Comparison of ENCODE assay signal across 18 cellular contexts in the genomic region with DNA sequence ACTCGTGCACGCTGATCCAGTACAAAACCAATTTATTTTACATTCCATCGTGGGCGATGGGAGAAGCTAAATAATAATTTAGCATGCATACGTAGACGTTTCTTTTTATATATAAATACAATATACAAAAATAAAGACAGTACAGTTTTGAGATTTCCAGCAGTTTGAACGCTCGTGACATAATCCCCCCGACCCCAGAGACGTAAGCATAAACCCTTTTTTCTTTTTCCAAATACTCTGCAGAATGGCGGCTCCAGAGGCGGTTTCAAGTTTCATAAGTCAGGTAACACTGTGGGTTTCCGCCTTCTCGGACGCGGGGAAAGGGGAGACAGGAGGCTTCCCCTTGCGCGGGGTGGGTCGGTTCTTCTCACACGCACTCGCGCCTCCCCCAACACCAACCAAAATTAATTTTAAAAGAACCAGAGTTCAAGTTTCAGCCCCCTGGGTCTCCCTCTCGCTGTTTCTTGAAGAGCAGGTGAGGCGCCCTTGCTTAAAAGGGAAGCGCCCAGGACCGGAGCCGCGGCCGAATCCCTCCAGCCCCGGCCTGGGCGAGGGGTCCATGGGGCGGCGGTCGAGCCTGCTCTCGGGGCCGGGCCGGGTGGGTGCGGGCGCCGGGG. TPM values are rescaled to one million over a fixed set of nuclear protein-coding genes. Genes with fewer than 3 reads are reported as not detected.
DNase-seq lines count a peak whose midpoint lies in the region; ATAC-seq, FAIRE-seq and TF ChIP-seq lines count a peak whose summit lies in the region.
"Had no signal": no experiment of that assay in that cellular context is flagged by ENCODE, and none has a peak within 500 bp of the region (broad histone marks: within the 10 kb centered on the region; RNA-seq: fewer than 3 reads in every experiment).

No MANE protein-coding gene starts in this region.

- H2BK120ac ChIP-seq in H1 (replicated peaks; ENCODE audit: low read depth, low read length) = no peak overlapping the region

- no peak overlapping the region for H3K23ac ChIP-seq in H1 (ENCODE audit: insufficient read length)

- H3K9me3 ChIP-seq in CD4-positive, alpha-beta memory T cell (ENCODE audit: control insufficient read depth in 1 of 2, low read length in 2 of 2) = no peaks in the 10 kb centered on the region
- no peaks in the 10 kb centered on the region for H3K9me3 ChIP-seq in H1 (ENCODE audit: insufficient read depth in 2 of 2, low read depth in 1 of 2, low read length in 1 of 2)
- no peaks in the 10 kb centered on the region for H3K9me3 ChIP-seq in neural progenitor cell (ENCODE audit: low read depth)
- H3K9me3 ChIP-seq: MG63, Peyer's patch had no signal

- POLR2A ChIA-PET in CD4-positive, alpha-beta memory T cell (lab: Charles Lee; ENCODE audit: partially characterized antibody) = no interaction called here
- POLR2A ChIA-PET in H1 (lab: Charles Lee; ENCODE audit: partially characterized antibody) = interaction anchor here (0.6 to 3.0 kb wide), 6 partner anchors 10 to 53 kb away, joined by 3 to 19 read pairs (median 4); no protein-coding TSS in a partner anchor

- H3K27ac ChIP-seq in CD4-positive, alpha-beta memory T cell (ENCODE audit: low read depth, low read length) = no peak overlapping the region
- H3K27ac ChIP-seq in H1 (ENCODE audit: low read depth, low read length) (no peak overlapping the region), neural progenitor cell (no peak overlapping the region)
- H3K27ac ChIP-seq: brain microvascular endothelial cell had no signal

- no peak overlapping the region for H2BK12ac ChIP-seq in H1 (ENCODE audit: low read depth, low read length)

- no peak overlapping the region for H2AK5ac ChIP-seq in H1 (ENCODE audit: low read depth, low read length)

- TF ChIP-seq EP300 in H1 (IDR thresholded peaks at IDR 0.05; ENCODE audit: borderline replicate concordance in 1 of 2, low read depth in 2 of 2, low read length in 2 of 2) = no peak

- peaks cover 43 to 49% of the 10 kb centered on the region in 2 donors for H3K27me3 Mint-ChIP-seq in CD4-positive, alpha-beta memory T cell
- peaks cover 79% of the 10 kb centered on the region for H3K27me3 Mint-ChIP-seq in neural progenitor cell (ENCODE audit: insufficient read depth, low read depth)
- peaks cover 67% of the 10 kb centered on the region for H3K27me3 Mint-ChIP-seq in osteocyte (ENCODE audit: unreplicated experiment)

- H4K8ac ChIP-seq in H1 (ENCODE audit: extremely low read depth, insufficient read depth, low read length) = no peak overlapping the region

- H3K4me3 Mint-ChIP-seq in CD4-positive, alpha-beta memory T cell = peak overlapping the region in 6 of 8 donors; percentile 14 to 61 (median 46)
- H3K4me3 Mint-ChIP-seq in neural progenitor cell = peak overlapping the region; percentile 4
- H3K4me3 Mint-ChIP-seq in osteocyte (ENCODE audit: unreplicated experiment) = no peak overlapping the region

- FAIRE-seq in H1 (lab: Jason Lieb, UNC) = no peak

- H2BK15ac ChIP-seq in H1 (ENCODE audit: low read length) = no peak overlapping the region

- no peak overlapping the region for H2BK5ac ChIP-seq in H1 (ENCODE audit: low read depth, low read length)

- H2BK20ac ChIP-seq in H1 (ENCODE audit: low read length) = no peak overlapping the region

- no peak overlapping the region for H3K9ac ChIP-seq in H1 (replicated peaks in 1 of 4; ENCODE audit: extremely low read depth in 1 of 4, low read depth in 3 of 4, low read length in 3 of 4)
- H3K9ac ChIP-seq in neural progenitor cell = no peak overlapping the region

- no peak overlapping the region for H3K56ac ChIP-seq in H1 (replicated peaks; ENCODE audit: insufficient read length, low read depth, low read length)

- TF ChIP-seq CTCF in H1 (IDR thresholded peaks at IDR 0.05; ENCODE audit: control extremely low read depth in 1 of 3, insufficient read depth in 1 of 3, low read depth in 1 of 3, low read length in 3 of 3) = no peak
- TF ChIP-seq CTCF in neural progenitor cell (IDR thresholded peaks at IDR 0.05) = no peak
- no peak for TF ChIP-seq CTCF in osteocyte (IDR thresholded peaks at IDR 0.05)

- CTCF ChIA-PET in CD4-positive, alpha-beta memory T cell (lab: Charles Lee; ENCODE audit: partially characterized antibody) = no interaction called here
- CTCF ChIA-PET in H1 (lab: Charles Lee; ENCODE audit: partially characterized antibody) = interaction anchor here (1.2 to 2.4 kb wide), 3 partner anchors 9 to 15 kb away, joined by 5 to 8 read pairs (median 7); no protein-coding TSS in a partner anchor

- intact Hi-C loops in CD4-positive, alpha-beta memory T cell (cut with micrococcal nuclease) = no loop called here

- H3K14ac ChIP-seq in H1 (ENCODE audit: insufficient read length) = no peak overlapping the region

- H3K18ac ChIP-seq in H1 (ENCODE audit: extremely low read depth, low read length) = no peak overlapping the region; the same call in 1 of the 2 replicates

- H3K23me2 ChIP-seq in H1 (ENCODE audit: low read depth, low read length) = peaks cover 2% of the 10 kb centered on the region; the same call in 1 of the 2 replicates

- ATAC-seq in HG02970 (IDR thresholded peaks at IDR 0.05; ENCODE audit: low FRiP score, unreplicated experiment) (no peak), GM19455 (IDR thresholded peaks at IDR 0.05; ENCODE audit: unreplicated experiment) (no peak)

- H3K79me2 ChIP-seq in H1 (ENCODE audit: control insufficient read depth in 1 of 2, insufficient read depth in 2 of 2, low read length in 2 of 2) (no peaks in the 10 kb centered on the region), neural progenitor cell (ENCODE audit: low read depth) (no peaks in the 10 kb centered on the region)

- peak overlapping the region in 1 of 7 donors; percentile 47 for H3K27ac Mint-ChIP-seq in CD4-positive, alpha-beta memory T cell
- H3K27ac Mint-ChIP-seq in neural progenitor cell (no peak overlapping the region), osteocyte (ENCODE audit: unreplicated experiment) (no peak overlapping the region)

- H3K27me3 ChIP-seq in CD4-positive, alpha-beta memory T cell (ENCODE audit: insufficient read depth, low read length) = peaks cover 32% of the 10 kb centered on the region
- H3K27me3 ChIP-seq in H1 (replicated peaks in 1 of 4; ENCODE audit: control insufficient read depth in 3 of 4, extremely low read depth in 1 of 4, insufficient read depth in 3 of 4, low read length in 3 of 4) (peaks cover 96 to 98% (median 98%) of the 10 kb centered on the region in 4 experiments), neural progenitor cell (peaks cover 98% of the 10 kb centered on the region)
- H3K27me3 ChIP-seq: MG63 had no signal

- H3K79me1 ChIP-seq in H1 (ENCODE audit: low read depth, low read length) = no peaks in the 10 kb centered on the region

- H4K91ac ChIP-seq in H1 (replicated peaks; ENCODE audit: insufficient read length, low read length) = no peak overlapping the region

- no peak overlapping the region for H2AFZ ChIP-seq in H1 (ENCODE audit: low read length)
- no peak overlapping the region for H2AFZ ChIP-seq in neural progenitor cell (replicated peaks)

- no peaks in the 10 kb centered on the region for H3K36me3 Mint-ChIP-seq in CD4-positive, alpha-beta memory T cell
- H3K36me3 Mint-ChIP-seq in neural progenitor cell = no peaks in the 10 kb centered on the region
- H3K36me3 Mint-ChIP-seq in osteocyte (ENCODE audit: unreplicated experiment) = no peaks in the 10 kb centered on the region

- no peak overlapping the region for H3K4me3 ChIP-seq in CD4-positive, alpha-beta memory T cell (ENCODE audit: low read length in 2 of 2)
- peak overlapping the region; percentile 8; the same call in 1 of the 2 replicates for H3K4me3 ChIP-seq in GM08714 (ENCODE audit: low read length)
- H3K4me3 ChIP-seq in H1 (ENCODE audit: extremely low read depth in 1 of 4, insufficient read depth in 2 of 4, low read depth in 3 of 4, low read length in 4 of 4) = peak overlapping the region in 1 of 4 experiments; percentile 48; a peak in 1 of 8 replicates
- no peak overlapping the region for H3K4me3 ChIP-seq in neural progenitor cell
- H3K4me3 ChIP-seq: lung, MG63, smooth muscle cell had no signal

- H4K5ac ChIP-seq in H1 (ENCODE audit: insufficient read length, low read depth, low read length) = no peak overlapping the region

- peaks cover 0 to 2% (median 0%) of the 10 kb centered on the region in 8 donors for H3K9me3 Mint-ChIP-seq in CD4-positive, alpha-beta memory T cell
- H3K9me3 Mint-ChIP-seq in neural progenitor cell = peaks cover 5% of the 10 kb centered on the region
- no peaks in the 10 kb centered on the region for H3K9me3 Mint-ChIP-seq in osteocyte (ENCODE audit: unreplicated experiment)

- H3K4me2 ChIP-seq in H1 (ENCODE audit: insufficient read depth in 1 of 2, low read depth in 2 of 2, low read length in 2 of 2) = peak overlapping the region; percentile 8 to 34; a peak in 3 of 4 replicates
- no peak overlapping the region for H3K4me2 ChIP-seq in neural progenitor cell

- DNase-seq in CD4-positive, alpha-beta memory T cell = no peak
- no peak for DNase-seq in H1 (ENCODE audit: low read depth in 1 of 2, low spot score in 2 of 2)
- no peak for DNase-seq in neural progenitor cell (ENCODE audit: low spot score)
- DNase-seq in osteocyte (ENCODE audit: extremely low spot score, unreplicated experiment) = no peak
- DNase-seq: activated CD4-positive, alpha-beta T cell treated with anti-CD3 and anti-CD28 coated beads, Interleukin-2, amount 50 U/mL, for 1 hour; activated effector memory CD4-positive, alpha-beta T cell treated with Interleukin-2 at 50 U/mL for 16 hours; brain microvascular endothelial cell; C1 segment of cervical spinal cord; MG63; NCI-H69; nucleus accumbens; stimulated activated naive CD4-positive, alpha-beta T cell treated with Interleukin-2 at 50 U/mL for 16 hours had no signal

- no peaks in the 10 kb centered on the region for H3K36me3 ChIP-seq in CD4-positive, alpha-beta memory T cell (ENCODE audit: insufficient read depth, low read length)
- peaks cover 0 to 16% (median 0%) of the 10 kb centered on the region in 4 experiments; a peak in 1 of 8 replicates for H3K36me3 ChIP-seq in H1 (ENCODE audit: control insufficient read depth in 2 of 4, insufficient read depth in 4 of 4, low read length in 3 of 4)
- H3K36me3 ChIP-seq in neural progenitor cell = no peaks in the 10 kb centered on the region
- H3K36me3 ChIP-seq: brain microvascular endothelial cell, MG63, Peyer's patch had no signal

- H3K4me1 ChIP-seq in CD4-positive, alpha-beta memory T cell (ENCODE audit: insufficient read depth, low read length) = peaks cover 13% of the 10 kb centered on the region
- H3K4me1 ChIP-seq in H1 (replicated peaks in 1 of 4; ENCODE audit: control insufficient read depth in 3 of 4, insufficient read depth in 4 of 4, low read length in 3 of 4) = peaks cover 3 to 35% (median 12%) of the 10 kb centered on the region in 4 experiments; a peak in 6 of 7 replicates
- peaks cover 36% of the 10 kb centered on the region for H3K4me1 ChIP-seq in neural progenitor cell

- no peak for TF ChIP-seq POLR2A in H1 (IDR thresholded peaks at IDR 0.05; ENCODE audit: control extremely low read depth in 1 of 2, low read depth in 2 of 2, low read length in 2 of 2)

- TF ChIP-seq RAD21 in H1 (IDR thresholded peaks at IDR 0.05 in 1 of 2, conservative IDR thresholded peaks at IDR 0.05 in 1 of 2; ENCODE audit: low read depth in 2 of 2, low read length in 2 of 2) = no peak

- WGBS in H1 (ENCODE audit: extremely low coverage in 1 of 2, insufficient coverage in 1 of 2, insufficient read length in 1 of 2, insufficient replicate concordance in 2 of 2, low coverage in 1 of 2, low lambda C conversion rate in 2 of 2, missing lambda C conversion rate in 1 of 2), 2 experiments = 2% methylated on average over 35 of the region's 40 CpGs; no CpG with 5 or more reads in 1 of the 2 experiments

- H3F3A ChIP-seq in neural progenitor cell (ENCODE audit: low read depth) = peaks cover 47% of the 10 kb centered on the region

- H3K4me1 Mint-ChIP-seq in CD4-positive, alpha-beta memory T cell = peaks cover 18 to 34% (median 28%) of the 10 kb centered on the region in 4 donors
- H3K4me1 Mint-ChIP-seq in neural progenitor cell (peaks cover 26% of the 10 kb centered on the region), osteocyte (ENCODE audit: unreplicated experiment) (peaks cover 26% of the 10 kb centered on the region)

- H3K4ac ChIP-seq in H1 (replicated peaks; ENCODE audit: insufficient read length, low read depth, low read length) = no peak overlapping the region

- H4K20me1 ChIP-seq in H1 (replicated peaks in 1 of 2; ENCODE audit: control insufficient read depth in 1 of 2, insufficient read depth in 2 of 2, low read length in 2 of 2) (peaks cover 26 to 28% of the 10 kb centered on the region in 2 experiments), neural progenitor cell (ENCODE audit: low read depth) (peaks cover 96% of the 10 kb centered on the region)

RNA-seq across cellular contexts. Expression of a gene that starts 5.5 kb away (rescaled TPM):
- not detected for total RNA-seq in CD4-positive, alpha-beta memory T cell
- not detected for polyA plus RNA-seq in CD4-positive, alpha-beta memory T cell
- 0.39 and 0.52 TPM in 2 replicates for total RNA-seq in H1 (2021; fragmentation: NEBNext Ultra II Directional; extraction: Animal tissue kit (Norgen Biotek cat#: 25700))
- not detected in 2 replicates for polyA plus RNA-seq in H1 (2011; rRNA removed)
- polyA plus RNA-seq in H1 (2011; cell fraction: cytosol; rRNA removed) = 0.04 TPM
- polyA plus RNA-seq in H1 (2011; cell fraction: nucleus; rRNA removed) = 0.10 TPM
- polyA plus RNA-seq in H1 (2012, experiment 1 of 2) = 0.11 TPM in 1 of 4 replicates, not detected in the others
- not detected for polyA plus RNA-seq in H1 (2012, experiment 2 of 2)
- 0.10 TPM for polyA plus RNA-seq in H1 (2013, experiment 1 of 2)
- 0.09 TPM for polyA plus RNA-seq in H1 (2013, experiment 2 of 2)
- polyA minus RNA-seq in H1 (2011; rRNA and poly(A)+ RNA removed) = not detected in 2 replicates
- polyA minus RNA-seq in H1 (2011; cell fraction: cytosol; rRNA and poly(A)+ RNA removed) = not detected
- not detected for polyA minus RNA-seq in H1 (2011; cell fraction: nucleus; rRNA and poly(A)+ RNA removed)
- total RNA-seq in neural progenitor cell (ENCODE audit: low replicate concordance) (not detected in 2 replicates), osteocyte (not detected in 2 replicates)
- total RNA-seq: smooth muscle cell had no signal
- polyA plus RNA-seq: smooth muscle cell had no signal

RNA-seq across cellular contexts. Expression of a gene that starts 55.4 kb away (rescaled TPM):
- total RNA-seq in CD4-positive, alpha-beta memory T cell = 10 to 100 TPM; 31.4 to 32.5 TPM
- polyA plus RNA-seq in CD4-positive, alpha-beta memory T cell = 1 to 10 TPM in 1 of 2 donors, under 1 TPM in 1; 0.82 to 9.8 TPM
- 29.1 and 31.6 TPM in 2 replicates for total RNA-seq in H1 (2021; fragmentation: NEBNext Ultra II Directional; extraction: Animal tissue kit (Norgen Biotek cat#: 25700))
- 10.6 and 16.7 TPM in 2 replicates for polyA plus RNA-seq in H1 (2011; rRNA removed)
- 16.5 TPM for polyA plus RNA-seq in H1 (2011; cell fraction: cytosol; rRNA removed)
- polyA plus RNA-seq in H1 (2011; cell fraction: nucleus; rRNA removed) = 48.8 TPM
- 17.6 to 29.3 TPM (median 21.3 TPM) in 4 replicates for polyA plus RNA-seq in H1 (2012, experiment 1 of 2)
- 4.1 TPM for polyA plus RNA-seq in H1 (2012, experiment 2 of 2)
- 13.8 TPM for polyA plus RNA-seq in H1 (2013, experiment 1 of 2)
- 13.1 TPM for polyA plus RNA-seq in H1 (2013, experiment 2 of 2)
- 24.8 and 31.5 TPM in 2 replicates for polyA minus RNA-seq in H1 (2011; rRNA and poly(A)+ RNA removed)
- 18.3 TPM for polyA minus RNA-seq in H1 (2011; cell fraction: cytosol; rRNA and poly(A)+ RNA removed)
- 51.7 TPM for polyA minus RNA-seq in H1 (2011; cell fraction: nucleus; rRNA and poly(A)+ RNA removed)
- total RNA-seq in neural progenitor cell (ENCODE audit: low replicate concordance) (10.9 and 18.5 TPM in 2 replicates), osteocyte (21.3 and 22.6 TPM in 2 replicates)
